Comparison of ENCODE assay signal across 8 cellular contexts in genomic region chr10:73159038-73159648, GRCh38. TPM values are rescaled to one million over a fixed set of nuclear protein-coding genes. Genes with fewer than 3 reads are reported as not detected.
A peak's percentile ranks its signal among the peaks of the same experiment; 100 is the strongest.
DNase-seq lines count a peak whose midpoint lies in the region; ATAC-seq and TF ChIP-seq lines count a peak whose summit lies in the region.

No MANE protein-coding gene starts in this region.

- H3K36me3 Mint-ChIP-seq in activated CD8-positive, alpha-beta T cell treated with anti-CD3 and anti-CD28 coated beads for 36 hours (ENCODE audit: low read depth), result peaks cover 42% of the 10 kb centered on the region
- H3K36me3 Mint-ChIP-seq in effector memory CD8-positive, alpha-beta T cell (ENCODE audit: insufficient read depth), result peaks cover 59% of the 10 kb centered on the region

- DNase-seq in GM10248 (ENCODE audit: extremely low spot score), result peak; percentile 60
- peak; percentile 5 for DNase-seq in NCI-H2227 treated with DMSO at 0.1 percent for 48 hours (lab: John Stamatoyannopoulos, UW)
- peak; percentile 76 for DNase-seq in activated CD8-positive, alpha-beta T cell treated with anti-CD3 and anti-CD28 coated beads for 36 hours
- peak; percentile 39 to 53 (median 50) for DNase-seq in effector memory CD8-positive, alpha-beta T cell
- peak; percentile 21 for DNase-seq in middle frontal gyrus (ENCODE audit: extremely low spot score, low spot score)
- DNase-seq in stimulated activated naive CD8-positive, alpha-beta T cell treated with anti-CD3 and anti-CD28 coated beads, Interleukin-15, amount 100 ng/mL, for 72 hours, result peak; percentile 6 to 34

- intact Hi-C loops in activated CD8-positive, alpha-beta T cell treated with anti-CD3 and anti-CD28 coated beads for 36 hours (cut with micrococcal nuclease), result no loop called here

- H3K27me3 Mint-ChIP-seq in activated CD8-positive, alpha-beta T cell treated with anti-CD3 and anti-CD28 coated beads for 36 hours, result no peaks in the 10 kb centered on the region
- H3K27me3 Mint-ChIP-seq in effector memory CD8-positive, alpha-beta T cell, result no peaks in the 10 kb centered on the region
- no peaks in the 10 kb centered on the region for H3K27me3 Mint-ChIP-seq in stimulated activated naive CD8-positive, alpha-beta T cell treated with anti-CD3 and anti-CD28 coated beads, Interleukin-15, amount 100 ng/mL, for 72 hours

- H3K4me1 Mint-ChIP-seq in activated CD8-positive, alpha-beta T cell treated with anti-CD3 and anti-CD28 coated beads for 36 hours (ENCODE audit: low read depth), result peaks cover 38% of the 10 kb centered on the region
- H3K4me1 Mint-ChIP-seq in effector memory CD8-positive, alpha-beta T cell (ENCODE audit: low read depth in 2 of 2), result peaks cover 18 to 30% of the 10 kb centered on the region in 2 donors
- H3K4me1 Mint-ChIP-seq in stimulated activated naive CD8-positive, alpha-beta T cell treated with anti-CD3 and anti-CD28 coated beads, Interleukin-15, amount 100 ng/mL, for 72 hours, result peaks cover 28% of the 10 kb centered on the region

- no peaks in the 10 kb centered on the region for H3K9me3 Mint-ChIP-seq in activated CD8-positive, alpha-beta T cell treated with anti-CD3 and anti-CD28 coated beads for 36 hours
- no peaks in the 10 kb centered on the region for H3K9me3 Mint-ChIP-seq in effector memory CD8-positive, alpha-beta T cell
- H3K9me3 Mint-ChIP-seq in stimulated activated naive CD8-positive, alpha-beta T cell treated with anti-CD3 and anti-CD28 coated beads, Interleukin-15, amount 100 ng/mL, for 72 hours, result no peaks in the 10 kb centered on the region

- peak overlapping the region; percentile 63 for H3K27ac Mint-ChIP-seq in activated CD8-positive, alpha-beta T cell treated with anti-CD3 and anti-CD28 coated beads for 36 hours
- H3K27ac Mint-ChIP-seq in effector memory CD8-positive, alpha-beta T cell, result no peak overlapping the region
- H3K27ac Mint-ChIP-seq in stimulated activated naive CD8-positive, alpha-beta T cell treated with anti-CD3 and anti-CD28 coated beads, Interleukin-15, amount 100 ng/mL, for 72 hours, result no peak overlapping the region

- TF ChIP-seq CTCF in 22Rv1 (IDR thresholded peaks at IDR 0.05) (peak; percentile 91), GM10248 (IDR thresholded peaks at IDR 0.05; ENCODE audit: control extremely low read depth, extremely low read depth, low read depth, missing control alignments) (peak; percentile 66)
- peak; percentile 94 for TF ChIP-seq CTCF in activated CD8-positive, alpha-beta T cell treated with anti-CD3 and anti-CD28 coated beads for 36 hours (IDR thresholded peaks at IDR 0.05)

- ATAC-seq in activated CD8-positive, alpha-beta T cell treated with anti-CD3 and anti-CD28 coated beads for 36 hours, result no peak
- ATAC-seq in effector memory CD8-positive, alpha-beta T cell (replicated peaks), result peak; percentile 78
- no peak for ATAC-seq in stimulated activated naive CD8-positive, alpha-beta T cell treated with anti-CD3 and anti-CD28 coated beads, Interleukin-15, amount 100 ng/mL, for 72 hours
- no peak for ATAC-seq in HG02852 (IDR thresholded peaks at IDR 0.05; ENCODE audit: unreplicated experiment)

- CTCF ChIA-PET in GM10248 (lab: Yijun Ruan, JAX), result interaction anchor here (0.7 to 8.6 kb wide), 19 partner anchors 11 to 800 kb away, joined by 3 to 101 read pairs (median 6); partner anchors contain the start of genes ECD, FAM149B1, NUDT13 and P4HA1
- CTCF ChIA-PET in activated CD8-positive, alpha-beta T cell treated with anti-CD3 and anti-CD28 coated beads for 36 hours (lab: Charles Lee), result interaction anchor here (0.6 to 4.4 kb wide), 23 partner anchors 9 to 302 kb away, joined by 3 to 60 read pairs (median 5); partner anchors contain the start of genes ECD, FAM149B1, NUDT13 and P4HA1

- no peak overlapping the region for H3K27ac ChIP-seq in 22Rv1

- POLR2A ChIA-PET in GM10248 (lab: Yijun Ruan, JAX), result interaction anchor here (1.6 kb wide), 1 partner anchor 9 kb away, joined by 3 read pairs; the partner anchor contains the start of genes ECD and FAM149B1
- POLR2A ChIA-PET in activated CD8-positive, alpha-beta T cell treated with anti-CD3 and anti-CD28 coated beads for 36 hours (lab: Charles Lee), result interaction anchor here (1.3 kb wide), 1 partner anchor 63 kb away, joined by 4 read pairs; no protein-coding TSS in a partner anchor

- no peak overlapping the region for H3K4me3 Mint-ChIP-seq in activated CD8-positive, alpha-beta T cell treated with anti-CD3 and anti-CD28 coated beads for 36 hours
- no peak overlapping the region for H3K4me3 Mint-ChIP-seq in effector memory CD8-positive, alpha-beta T cell
- no peak overlapping the region for H3K4me3 Mint-ChIP-seq in stimulated activated naive CD8-positive, alpha-beta T cell treated with anti-CD3 and anti-CD28 coated beads, Interleukin-15, amount 100 ng/mL, for 72 hours

RNA-seq across cellular contexts. Expression of gene ECD, which starts 8.7 kb away (rescaled TPM):
- 10 to 100 TPM; 31.8 to 33.9 TPM for total RNA-seq in activated CD8-positive, alpha-beta T cell treated with anti-CD3 and anti-CD28 coated beads for 36 hours

RNA-seq across cellular contexts. Expression of gene FAM149B1, which starts 8.8 kb away (rescaled TPM):
- total RNA-seq in activated CD8-positive, alpha-beta T cell treated with anti-CD3 and anti-CD28 coated beads for 36 hours, result 10 to 100 TPM; 13.0 to 13.3 TPM

RNA-seq across cellular contexts. Expression of gene NUDT13, which starts 48.9 kb away (rescaled TPM):
- 1 to 10 TPM; 2.3 to 2.4 TPM for total RNA-seq in activated CD8-positive, alpha-beta T cell treated with anti-CD3 and anti-CD28 coated beads for 36 hours

Comparison
In these comparisons a context has a peak if more than half of its experiments do, and no peak if none do; other contexts are left out.
1. DNase-seq: peak in every context shown above with its lines; median percentile 76 in activated CD8-positive, alpha-beta T cell treated with anti-CD3 and anti-CD28 coated beads for 36 hours; 60 in GM10248; 50 in effector memory CD8-positive, alpha-beta T cell; 21 in middle frontal gyrus; 20 in stimulated activated naive CD8-positive, alpha-beta T cell treated with anti-CD3 and anti-CD28 coated beads, Interleukin-15, amount 100 ng/mL, for 72 hours; 5 in NCI-H2227 treated with DMSO at 0.1 percent for 48 hours.